ENCODE assay signal across 12 cellular contexts in genomic region chr16:56998861-56999260, GRCh38. TPM values are rescaled to one million over a fixed set of nuclear protein-coding genes. Genes with fewer than 3 reads are reported as not detected.
DNase-seq lines count a peak whose midpoint lies in the region; ATAC-seq, FAIRE-seq and TF ChIP-seq lines count a peak whose summit lies in the region.
"Had no signal": no experiment of that assay in that cellular context is flagged by ENCODE, and none has a peak within 500 bp of the region (broad histone marks: within the 10 kb centered on the region; RNA-seq: fewer than 3 reads in every experiment).

No MANE protein-coding gene starts in this region.

- no peak overlapping the region for H2BK15ac ChIP-seq in mesenchymal stem cell (ENCODE audit: low read depth, poor library complexity, severe bottlenecking)

- peak overlapping the region; percentile 97 for H3K27ac Mint-ChIP-seq in activated naive CD4-positive, alpha-beta T cell treated with anti-CD3 and anti-CD28 coated beads for 36 hours
- peak overlapping the region; percentile 91 for H3K27ac Mint-ChIP-seq in activated T-helper 1 cell treated with anti-CD3 and anti-CD28 coated beads, Interleukin-12 subunit alpha, Interleukin-12 subunit beta, Interleukin-2, Interleukin-4 antibody, amounts not matched to agents 30 ng/mL and 10 ng/mL and 1 ng/mL, durations not matched to agents 14 hours and 24 hours and 36 hours

- no peak overlapping the region for H2BK5ac ChIP-seq in mesenchymal stem cell (ENCODE audit: low read depth, low read length, poor library complexity, severe bottlenecking)

- peaks cover 30% of the 10 kb centered on the region for H3K36me3 Mint-ChIP-seq in activated naive CD4-positive, alpha-beta T cell treated with anti-CD3 and anti-CD28 coated beads for 36 hours (ENCODE audit: low read depth)
- peaks cover 36% of the 10 kb centered on the region for H3K36me3 Mint-ChIP-seq in activated T-helper 1 cell treated with anti-CD3 and anti-CD28 coated beads, Interleukin-12 subunit alpha, Interleukin-12 subunit beta, Interleukin-2, Interleukin-4 antibody, amounts not matched to agents 30 ng/mL and 10 ng/mL and 1 ng/mL, durations not matched to agents 14 hours and 24 hours and 36 hours (ENCODE audit: low read depth)

- no peak overlapping the region for H2BK12ac ChIP-seq in mesenchymal stem cell (ENCODE audit: low read length in 2 of 2)

- H3K4ac ChIP-seq in mesenchymal stem cell (ENCODE audit: low read depth in 1 of 2, low read length in 2 of 2) = no peak overlapping the region

- 90% methylated on average over 5 of the region's 6 CpGs for WGBS in mesenchymal stem cell
- 65% methylated on average over 6 of the region's 6 CpGs for WGBS in suprapubic skin

- no peaks in the 10 kb centered on the region for H3K27me3 Mint-ChIP-seq in activated naive CD4-positive, alpha-beta T cell treated with anti-CD3 and anti-CD28 coated beads for 36 hours (ENCODE audit: low read depth)
- H3K27me3 Mint-ChIP-seq in activated T-helper 1 cell treated with anti-CD3 and anti-CD28 coated beads, Interleukin-12 subunit alpha, Interleukin-12 subunit beta, Interleukin-2, Interleukin-4 antibody, amounts not matched to agents 30 ng/mL and 10 ng/mL and 1 ng/mL, durations not matched to agents 14 hours and 24 hours and 36 hours (ENCODE audit: insufficient read depth) = no peaks in the 10 kb centered on the region

- no peak for TF ChIP-seq CTCF in suprapubic skin (IDR thresholded peaks at IDR 0.05)

- H3K4me1 ChIP-seq in mesenchymal stem cell (ENCODE audit: control insufficient read depth, insufficient read depth, low read depth, low read length) (peaks cover 5% of the 10 kb centered on the region), suprapubic skin (peaks cover 46% of the 10 kb centered on the region)
- H3K4me1 ChIP-seq: HAP-1 had no signal

- H4K91ac ChIP-seq in mesenchymal stem cell (ENCODE audit: low read length) = no peak overlapping the region

- H3K4me3 Mint-ChIP-seq in activated naive CD4-positive, alpha-beta T cell treated with anti-CD3 and anti-CD28 coated beads for 36 hours = peak overlapping the region; percentile 31
- H3K4me3 Mint-ChIP-seq in activated T-helper 1 cell treated with anti-CD3 and anti-CD28 coated beads, Interleukin-12 subunit alpha, Interleukin-12 subunit beta, Interleukin-2, Interleukin-4 antibody, amounts not matched to agents 30 ng/mL and 10 ng/mL and 1 ng/mL, durations not matched to agents 14 hours and 24 hours and 36 hours = peak overlapping the region; percentile 20

- H2AFZ ChIP-seq in mesenchymal stem cell (ENCODE audit: low read depth, low read length) = no peak overlapping the region

- no peak overlapping the region for H3K27ac ChIP-seq in mesenchymal stem cell (ENCODE audit: low read length, poor library complexity, severe bottlenecking)
- H3K27ac ChIP-seq in suprapubic skin = peak overlapping the region; percentile 74

- H3K9me3 Mint-ChIP-seq in activated naive CD4-positive, alpha-beta T cell treated with anti-CD3 and anti-CD28 coated beads for 36 hours = no peaks in the 10 kb centered on the region
- H3K9me3 Mint-ChIP-seq in activated T-helper 1 cell treated with anti-CD3 and anti-CD28 coated beads, Interleukin-12 subunit alpha, Interleukin-12 subunit beta, Interleukin-2, Interleukin-4 antibody, amounts not matched to agents 30 ng/mL and 10 ng/mL and 1 ng/mL, durations not matched to agents 14 hours and 24 hours and 36 hours = no peaks in the 10 kb centered on the region

- peaks cover 93% of the 10 kb centered on the region for H3K4me1 Mint-ChIP-seq in activated naive CD4-positive, alpha-beta T cell treated with anti-CD3 and anti-CD28 coated beads for 36 hours (ENCODE audit: low read depth)
- H3K4me1 Mint-ChIP-seq in activated T-helper 1 cell treated with anti-CD3 and anti-CD28 coated beads, Interleukin-12 subunit alpha, Interleukin-12 subunit beta, Interleukin-2, Interleukin-4 antibody, amounts not matched to agents 30 ng/mL and 10 ng/mL and 1 ng/mL, durations not matched to agents 14 hours and 24 hours and 36 hours (ENCODE audit: low read depth) = peaks cover 86% of the 10 kb centered on the region

- H3K4me2 ChIP-seq in mesenchymal stem cell (ENCODE audit: low read length, poor library complexity, severe bottlenecking) = no peak overlapping the region
- H3K4me2 ChIP-seq: smooth muscle cell had no signal

- peaks cover 4% of the 10 kb centered on the region for H3K79me1 ChIP-seq in mesenchymal stem cell (replicated peaks; ENCODE audit: low read length, poor library complexity, severe bottlenecking)

- H3K23ac ChIP-seq in mesenchymal stem cell (ENCODE audit: low read length in 2 of 2) = no peak overlapping the region

- no peak for TF ChIP-seq EP300 in suprapubic skin (IDR thresholded peaks at IDR 0.05)

- no peak overlapping the region for H3K18ac ChIP-seq in mesenchymal stem cell (ENCODE audit: low read depth in 1 of 2, low read length in 2 of 2)

- no peak for FAIRE-seq in RCC 7860 (lab: Jason Lieb, UNC)

- intact Hi-C loops in activated naive CD4-positive, alpha-beta T cell treated with anti-CD3 and anti-CD28 coated beads for 36 hours (cut with micrococcal nuclease) = loop anchor here (1.0 kb wide), 1 partner anchor 8 kb away; no protein-coding TSS in a partner anchor
- intact Hi-C loops in activated T-helper 1 cell treated with anti-CD3 and anti-CD28 coated beads, Interleukin-12 subunit alpha, Interleukin-12 subunit beta, Interleukin-2, Interleukin-4 antibody, amounts not matched to agents 30 ng/mL and 10 ng/mL and 1 ng/mL, durations not matched to agents 14 hours and 24 hours and 36 hours (cut with micrococcal nuclease) = no loop called here

- H4K8ac ChIP-seq in mesenchymal stem cell (ENCODE audit: low read length) = no peak overlapping the region

- H3K36me3 ChIP-seq in mesenchymal stem cell (ENCODE audit: control insufficient read depth in 1 of 2, insufficient read depth in 2 of 2, low read depth in 1 of 2, low read length in 2 of 2) (peaks cover 0 to 41% of the 10 kb centered on the region in 2 experiments), suprapubic skin (no peaks in the 10 kb centered on the region)
- H3K36me3 ChIP-seq: HAP-1 had no signal

- peak overlapping the region; percentile 31 for H3K9ac ChIP-seq in mesenchymal stem cell (ENCODE audit: low read length)

- no peak for DNase-seq in activated naive CD4-positive, alpha-beta T cell treated with anti-CD3 and anti-CD28 coated beads for 36 hours
- no peak for DNase-seq in activated naive CD4-positive, alpha-beta T cell (lab: John Stamatoyannopoulos, UW)
- no peak for DNase-seq in activated T-helper 1 cell treated with anti-CD3 and anti-CD28 coated beads, Interleukin-12 subunit alpha, Interleukin-12 subunit beta, Interleukin-2, Interleukin-4 antibody, amounts not matched to agents 30 ng/mL and 10 ng/mL and 1 ng/mL, durations not matched to agents 14 hours and 24 hours and 36 hours (ENCODE audit: low spot score)
- DNase-seq in mesenchymal stem cell (no peak), suprapubic skin (ENCODE audit: low spot score in 2 of 2) (peak in 1 of 2 donors; percentile 40), RCC 7860 (ENCODE audit: low spot score) (no peak), NCI-H1417 treated with DMSO at 0.1 percent for 48 hours (lab: John Stamatoyannopoulos, UW) (no peak)
- DNase-seq: EL, NCI-H524 had no signal

- H2BK120ac ChIP-seq in mesenchymal stem cell (ENCODE audit: low read depth, low read length) = no peak overlapping the region

- TF ChIP-seq POLR2A in suprapubic skin (IDR thresholded peaks at IDR 0.05) = no peak

- no peak for ATAC-seq in HG02759 (IDR thresholded peaks at IDR 0.05; ENCODE audit: unreplicated experiment)

- H3K4me3 ChIP-seq in mesenchymal stem cell (ENCODE audit: insufficient read depth in 1 of 2, low read depth in 1 of 2, low read length in 2 of 2) = no peak overlapping the region
- H3K4me3 ChIP-seq in suprapubic skin = no peak overlapping the region
- H3K4me3 ChIP-seq: HAP-1, smooth muscle cell had no signal

- H3K9me3 ChIP-seq in mesenchymal stem cell (ENCODE audit: control insufficient read depth, low read length) = no peaks in the 10 kb centered on the region
- H3K9me3 ChIP-seq in suprapubic skin = no peaks in the 10 kb centered on the region
- H3K9me3 ChIP-seq: HAP-1 had no signal

- H2AK5ac ChIP-seq in mesenchymal stem cell (ENCODE audit: low read length, severe bottlenecking) = no peak overlapping the region

- no peaks in the 10 kb centered on the region for H3K27me3 ChIP-seq in mesenchymal stem cell (ENCODE audit: control insufficient read depth in 1 of 2, insufficient read depth in 1 of 2, low read length in 2 of 2)
- no peaks in the 10 kb centered on the region for H3K27me3 ChIP-seq in suprapubic skin

- CTCF ChIA-PET in activated naive CD4-positive, alpha-beta T cell treated with anti-CD3 and anti-CD28 coated beads for 36 hours (lab: Charles Lee) = interaction anchor here (0.7 to 2.9 kb wide), 3 partner anchors 11 to 42 kb away, joined by 3 to 11 read pairs (median 3); no protein-coding TSS in a partner anchor

- no peak overlapping the region for H3K14ac ChIP-seq in mesenchymal stem cell (ENCODE audit: low read length in 2 of 2)

RNA-seq across cellular contexts. Expression of gene NLRC5, which starts 9.5 kb away (rescaled TPM):
- 100 to 1,000 TPM; 104 to 119 TPM for total RNA-seq in activated naive CD4-positive, alpha-beta T cell treated with anti-CD3 and anti-CD28 coated beads for 36 hours
- total RNA-seq in activated T-helper 1 cell treated with anti-CD3 and anti-CD28 coated beads, Interleukin-12 subunit alpha, Interleukin-12 subunit beta, Interleukin-2, Interleukin-4 antibody, amounts not matched to agents 30 ng/mL and 10 ng/mL and 1 ng/mL, durations not matched to agents 14 hours and 24 hours and 36 hours = 164 and 175 TPM in 2 replicates
- polyA plus RNA-seq in mesenchymal stem cell (2013, experiment 1 of 2) = 10.4 TPM
- polyA plus RNA-seq in mesenchymal stem cell (2013, experiment 2 of 2) = 10.5 TPM
- total RNA-seq in suprapubic skin = 100 to 1,000 TPM in 1 of 4 donors, 10 to 100 TPM in 3; 36.9 to 133 (median 54.4) TPM

RNA-seq across cellular contexts. Expression of gene CETP, which starts 37.1 kb away (rescaled TPM):
- total RNA-seq in activated naive CD4-positive, alpha-beta T cell treated with anti-CD3 and anti-CD28 coated beads for 36 hours = not detected
- 0.23 and 0.24 TPM in 2 replicates for total RNA-seq in activated T-helper 1 cell treated with anti-CD3 and anti-CD28 coated beads, Interleukin-12 subunit alpha, Interleukin-12 subunit beta, Interleukin-2, Interleukin-4 antibody, amounts not matched to agents 30 ng/mL and 10 ng/mL and 1 ng/mL, durations not matched to agents 14 hours and 24 hours and 36 hours
- not detected for polyA plus RNA-seq in mesenchymal stem cell (2013, experiment 1 of 2)
- 0.03 TPM for polyA plus RNA-seq in mesenchymal stem cell (2013, experiment 2 of 2)
- total RNA-seq in suprapubic skin = 1 to 10 TPM in 1 of 4 donors, under 1 TPM in 1, not detected in 2; 0.72 to 1.7 TPM
- total RNA-seq: smooth muscle cell had no signal
- polyA plus RNA-seq: smooth muscle cell had no signal
